Comparison of ENCODE assay signal across 2 cellular contexts in the genomic region with DNA sequence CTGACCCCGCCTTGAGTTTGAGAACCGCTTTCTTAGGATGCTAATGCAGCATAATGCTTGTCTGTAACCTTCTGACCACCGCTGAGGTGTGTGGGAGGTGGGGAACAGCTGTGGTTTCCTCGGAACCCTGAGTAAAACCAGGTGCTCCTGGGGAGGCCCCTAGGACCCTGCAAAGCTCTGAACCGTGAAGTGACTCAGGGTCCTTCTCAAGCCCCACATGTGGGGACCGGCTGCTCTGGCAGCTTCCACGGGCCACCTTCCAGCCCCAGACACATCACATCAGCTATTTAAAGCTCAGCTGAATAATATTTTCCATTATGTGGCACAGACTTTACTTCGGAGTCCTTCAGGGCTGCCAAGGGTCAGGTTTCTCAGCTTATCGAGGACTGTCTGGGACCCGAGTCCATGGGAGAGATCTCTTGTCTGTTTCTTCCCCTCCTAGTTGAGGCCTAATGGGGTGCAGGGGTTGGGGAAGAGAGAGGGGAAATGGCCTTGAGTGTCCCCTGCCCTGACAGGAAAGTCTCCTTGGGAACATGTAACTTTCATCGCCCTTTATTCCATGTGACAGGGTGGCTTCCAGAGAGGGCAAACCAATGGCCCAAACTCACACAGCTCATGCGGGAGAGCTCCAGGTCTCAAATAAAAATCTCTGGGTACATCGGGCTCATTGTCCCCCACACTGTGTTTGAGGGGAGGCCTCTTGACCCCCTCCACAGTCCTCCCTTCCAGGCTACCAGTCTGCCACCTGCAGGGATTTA.
A peak's percentile ranks its signal among the peaks of the same experiment; 100 is the strongest.
TF ChIP-seq lines count a peak whose summit lies in the region.

No MANE protein-coding gene starts in this region.

TF ChIP-seq in HepG2, 621 proteins besides CTCF, POLR2A, EP300 and RAD21:
- no peak for TF ChIP-seq MXI1 (IDR thresholded peaks at IDR 0.05; ENCODE audit: borderline replicate concordance, low read depth, low read length)
- TF ChIP-seq ZNF530 (CRISPR knock-in tag; IDR thresholded peaks at IDR 0.05; ENCODE audit: low read depth): no peak
- 0 out of 2 replicates have a peak, but pooled peaks have one; percentile 5 for TF ChIP-seq ZNF430 (CRISPR knock-in tag; IDR thresholded peaks at IDR 0.05)
- TF ChIP-seq, protein P1, sequence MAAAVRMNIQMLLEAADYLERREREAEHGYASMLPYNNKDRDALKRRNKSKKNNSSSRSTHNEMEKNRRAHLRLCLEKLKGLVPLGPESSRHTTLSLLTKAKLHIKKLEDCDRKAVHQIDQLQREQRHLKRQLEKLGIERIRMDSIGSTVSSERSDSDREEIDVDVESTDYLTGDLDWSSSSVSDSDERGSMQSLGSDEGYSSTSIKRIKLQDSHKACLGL (CRISPR knock-in tag; IDR thresholded peaks at IDR 0.05): no peak
- TF ChIP-seq ATAD3A (CRISPR knock-in tag; IDR thresholded peaks at IDR 0.05): no peak

TF ChIP-seq in H1, 55 proteins besides CTCF, POLR2A, EP300 and RAD21:
- no peak for TF ChIP-seq RNF2 (IDR thresholded peaks at IDR 0.05; ENCODE audit: borderline replicate concordance, low read depth, low read length, missing control alignments, poor library complexity, severe bottlenecking)
- no peak for TF ChIP-seq JUN (IDR thresholded peaks at IDR 0.05; ENCODE audit: low read depth, low read length)
- no peak for TF ChIP-seq SRF (IDR thresholded peaks at IDR 0.05; ENCODE audit: low read depth, low read length)
- no peak for TF ChIP-seq KDM5A (IDR thresholded peaks at IDR 0.05; ENCODE audit: low read length)
- no peak for TF ChIP-seq HDAC2 (IDR thresholded peaks at IDR 0.05; ENCODE audit: borderline replicate concordance in 1 of 2, low read depth in 2 of 2, low read length in 2 of 2)
